ENCODE assay signal across 4 cellular contexts in genomic region chr10:95134490-95134889, GRCh38.
"Had no signal": no experiment of that assay in that cellular context is flagged by ENCODE, and none has a peak within 500 bp of the region (broad histone marks: within the 10 kb centered on the region; RNA-seq: fewer than 3 reads in every experiment).

No MANE protein-coding gene starts in this region.

- H3K4me3 ChIP-seq: K562 had no signal

- H3K4me2 ChIP-seq: KMS-11 had no signal

- H3K9ac ChIP-seq: KMS-11 had no signal

- ATAC-seq: HepG2 had no signal

- H3K27ac ChIP-seq: HL-60, KMS-11 had no signal
